ENCODE assay signal across 1 cellular context in genomic region chr3:13513051-13513912, GRCh38.
TF ChIP-seq lines count a peak whose summit lies in the region.

No MANE protein-coding gene starts in this region.

TF ChIP-seq in K562, 482 proteins besides CTCF, POLR2A, EP300 and RAD21 (continued from another document):
- TF ChIP-seq CAMTA2 (CRISPR knock-in tag; conservative IDR thresholded peaks at IDR 0.05), result no peak
- TF ChIP-seq TFE3 (CRISPR knock-in tag; IDR thresholded peaks at IDR 0.05), result peak; percentile 38; the same call in 1 of the 2 replicates
- TF ChIP-seq SREBF1 (IDR thresholded peaks at IDR 0.05; ENCODE audit: borderline replicate concordance, low read depth, low read length), result no peak
- TF ChIP-seq SPI1 (IDR thresholded peaks at IDR 0.05; ENCODE audit: borderline replicate concordance, low read depth, low read length), result no peak
- TF ChIP-seq USF1 (CRISPR knock-in tag; IDR thresholded peaks at IDR 0.05), result 0 out of 2 replicates have a peak, but pooled peaks have one; percentile 25
- TF ChIP-seq HSF4 (CRISPR knock-in tag; IDR thresholded peaks at IDR 0.05; ENCODE audit: borderline replicate concordance), result no peak
- TF ChIP-seq RAD51 (IDR thresholded peaks at IDR 0.05; ENCODE audit: borderline replicate concordance, low read depth), result peak; percentile 72
- TF ChIP-seq TOE1 (IDR thresholded peaks at IDR 0.05; ENCODE audit: borderline replicate concordance), result no peak
- TF ChIP-seq TOE1 (CRISPR knock-in tag; IDR thresholded peaks at IDR 0.05; ENCODE audit: borderline replicate concordance, low read depth), result no peak
- TF ChIP-seq HMG20A (CRISPR knock-in tag; conservative IDR thresholded peaks at IDR 0.05), result no peak
- no peak for TF ChIP-seq FOXJ2 (tag; IDR thresholded peaks at IDR 0.05)
